ENCODE assay signal across 1 cellular context in genomic region chr7:108578937-108579336, GRCh38.
TF ChIP-seq lines count a peak whose summit lies in the region.

No MANE protein-coding gene starts in this region.

TF ChIP-seq in K562, 482 proteins besides CTCF, POLR2A, EP300 and RAD21:
- TF ChIP-seq TFE3 (CRISPR knock-in tag; IDR thresholded peaks at IDR 0.05) (peak; percentile 33; the same call in 1 of the 2 replicates), PHF8 (IDR thresholded peaks at IDR 0.05; ENCODE audit: borderline replicate concordance, low read length) (no peak), ZNF316 (IDR thresholded peaks at IDR 0.05) (0 out of 2 replicates have a peak, but pooled peaks have one; percentile 13), ZNF766 (CRISPR knock-in tag; conservative IDR thresholded peaks at IDR 0.05) (peak; percentile 95), MECOM (CRISPR knock-in tag; IDR thresholded peaks at IDR 0.05) (no peak), CREB1 (IDR thresholded peaks at IDR 0.05) (no peak), CREB1 (CRISPR knock-in tag; IDR thresholded peaks at IDR 0.05) (no peak)
